In the genomic region with DNA sequence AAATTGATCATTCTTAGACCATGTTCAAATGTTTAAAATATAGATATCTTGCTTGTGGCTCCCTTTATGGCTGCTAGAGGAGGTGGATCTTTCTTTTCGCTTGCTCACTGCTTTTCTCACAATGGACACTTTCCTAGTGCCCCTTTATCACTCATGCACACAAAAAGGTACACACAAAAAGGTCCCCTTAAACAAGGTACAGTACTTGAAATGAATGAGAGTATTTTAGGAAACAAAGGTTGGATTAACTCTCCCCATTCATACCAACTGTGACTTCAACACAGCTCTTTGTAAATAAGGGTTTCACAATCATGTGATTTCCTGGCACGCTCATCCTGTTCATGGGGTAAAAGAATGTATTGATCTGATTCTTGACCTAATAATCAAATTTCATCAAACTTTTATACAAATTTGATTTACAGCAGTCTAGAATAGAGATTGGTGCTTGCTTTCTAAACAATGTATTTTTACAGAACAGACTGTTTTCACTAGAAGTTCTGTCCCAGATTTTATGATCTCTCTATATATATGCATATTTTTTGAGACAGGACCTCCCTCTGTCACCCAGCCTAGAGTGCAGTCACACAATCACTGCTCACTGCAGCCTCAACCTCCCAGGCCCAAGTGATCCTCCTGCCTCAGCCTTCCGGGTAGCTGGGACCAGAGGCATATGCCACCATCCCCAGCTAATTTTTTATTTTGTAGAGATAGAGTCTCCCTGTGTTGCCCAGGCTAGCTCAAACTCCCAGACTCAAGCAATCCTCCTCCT, we compare ENCODE assay signal across 1 cellular context.
TF ChIP-seq lines count a peak whose summit lies in the region.

No MANE protein-coding gene starts in this region.

TF ChIP-seq in HepG2, 621 proteins besides CTCF, POLR2A, EP300 and RAD21 (continued from another document and continues in another):
- TF ChIP-seq, protein P1, sequence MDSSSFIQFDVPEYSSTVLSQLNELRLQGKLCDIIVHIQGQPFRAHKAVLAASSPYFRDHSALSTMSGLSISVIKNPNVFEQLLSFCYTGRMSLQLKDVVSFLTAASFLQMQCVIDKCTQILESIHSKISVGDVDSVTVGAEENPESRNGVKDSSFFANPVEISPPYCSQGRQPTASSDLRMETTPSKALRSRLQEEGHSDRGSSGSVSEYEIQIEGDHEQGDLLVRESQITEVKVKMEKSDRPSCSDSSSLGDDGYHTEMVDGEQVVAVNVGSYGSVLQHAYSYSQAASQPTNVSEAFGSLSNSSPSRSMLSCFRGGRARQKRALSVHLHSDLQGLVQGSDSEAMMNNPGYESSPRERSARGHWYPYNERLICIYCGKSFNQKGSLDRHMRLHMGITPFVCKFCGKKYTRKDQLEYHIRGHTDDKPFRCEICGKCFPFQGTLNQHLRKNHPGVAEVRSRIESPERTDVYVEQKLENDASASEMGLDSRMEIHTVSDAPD (CRISPR knock-in tag; IDR thresholded peaks at IDR 0.05): 0 out of 2 replicates have a peak, but pooled peaks have one; percentile 11
- TF ChIP-seq TBX2 (CRISPR knock-in tag; IDR thresholded peaks at IDR 0.05; ENCODE audit: borderline replicate concordance): peak; percentile 70; the same call in 1 of the 2 replicates
- no peak for TF ChIP-seq TOE1 (CRISPR knock-in tag; IDR thresholded peaks at IDR 0.05)
- no peak for TF ChIP-seq KMT2A (CRISPR knock-in tag; IDR thresholded peaks at IDR 0.05)
- no peak for TF ChIP-seq CBX1 (IDR thresholded peaks at IDR 0.05; ENCODE audit: low read depth)
- no peak for TF ChIP-seq ZNF749 (CRISPR knock-in tag; IDR thresholded peaks at IDR 0.05; ENCODE audit: borderline replicate concordance)
- TF ChIP-seq U2AF2 (IDR thresholded peaks at IDR 0.05; ENCODE audit: low read depth, low read length): no peak
- TF ChIP-seq EHMT2 (IDR thresholded peaks at IDR 0.05; ENCODE audit: borderline replicate concordance, low read depth, low read length): no peak
- TF ChIP-seq ZFP62 (CRISPR knock-in tag; IDR thresholded peaks at IDR 0.05): no peak
- TF ChIP-seq, protein P2, sequence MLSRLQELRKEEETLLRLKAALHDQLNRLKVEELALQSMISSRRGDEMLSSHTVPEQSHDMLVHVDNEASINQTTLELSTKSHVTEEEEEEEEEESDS (CRISPR knock-in tag; IDR thresholded peaks at IDR 0.05; ENCODE audit: borderline replicate concordance): no peak
- no peak for TF ChIP-seq ZNF577 (CRISPR knock-in tag; IDR thresholded peaks at IDR 0.05; ENCODE audit: borderline replicate concordance, low read depth)
- TF ChIP-seq, protein P3, sequence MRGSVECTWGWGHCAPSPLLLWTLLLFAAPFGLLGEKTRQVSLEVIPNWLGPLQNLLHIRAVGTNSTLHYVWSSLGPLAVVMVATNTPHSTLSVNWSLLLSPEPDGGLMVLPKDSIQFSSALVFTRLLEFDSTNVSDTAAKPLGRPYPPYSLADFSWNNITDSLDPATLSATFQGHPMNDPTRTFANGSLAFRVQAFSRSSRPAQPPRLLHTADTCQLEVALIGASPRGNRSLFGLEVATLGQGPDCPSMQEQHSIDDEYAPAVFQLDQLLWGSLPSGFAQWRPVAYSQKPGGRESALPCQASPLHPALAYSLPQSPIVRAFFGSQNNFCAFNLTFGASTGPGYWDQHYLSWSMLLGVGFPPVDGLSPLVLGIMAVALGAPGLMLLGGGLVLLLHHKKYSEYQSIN (CRISPR knock-in tag; IDR thresholded peaks at IDR 0.05; ENCODE audit: borderline replicate concordance): no peak
- no peak for TF ChIP-seq ZBTB3 (CRISPR knock-in tag; IDR thresholded peaks at IDR 0.05; ENCODE audit: borderline replicate concordance, low read depth)
- peak; percentile 50; the same call in 1 of the 2 replicates for TF ChIP-seq TBX3 (IDR thresholded peaks at IDR 0.05; ENCODE audit: borderline replicate concordance)
- TF ChIP-seq NR2C2 (CRISPR knock-in tag; IDR thresholded peaks at IDR 0.05; ENCODE audit: borderline replicate concordance): no peak
- TF ChIP-seq ZNF256 (CRISPR knock-in tag; conservative IDR thresholded peaks at IDR 0.05): no peak
- TF ChIP-seq SNRNP70 (IDR thresholded peaks at IDR 0.05; ENCODE audit: low read depth, low read length): no peak
- TF ChIP-seq BRCA1 (CRISPR knock-in tag; IDR thresholded peaks at IDR 0.05): no peak
- TF ChIP-seq ZNF430 (CRISPR knock-in tag; IDR thresholded peaks at IDR 0.05): no peak
- TF ChIP-seq, protein P4, sequence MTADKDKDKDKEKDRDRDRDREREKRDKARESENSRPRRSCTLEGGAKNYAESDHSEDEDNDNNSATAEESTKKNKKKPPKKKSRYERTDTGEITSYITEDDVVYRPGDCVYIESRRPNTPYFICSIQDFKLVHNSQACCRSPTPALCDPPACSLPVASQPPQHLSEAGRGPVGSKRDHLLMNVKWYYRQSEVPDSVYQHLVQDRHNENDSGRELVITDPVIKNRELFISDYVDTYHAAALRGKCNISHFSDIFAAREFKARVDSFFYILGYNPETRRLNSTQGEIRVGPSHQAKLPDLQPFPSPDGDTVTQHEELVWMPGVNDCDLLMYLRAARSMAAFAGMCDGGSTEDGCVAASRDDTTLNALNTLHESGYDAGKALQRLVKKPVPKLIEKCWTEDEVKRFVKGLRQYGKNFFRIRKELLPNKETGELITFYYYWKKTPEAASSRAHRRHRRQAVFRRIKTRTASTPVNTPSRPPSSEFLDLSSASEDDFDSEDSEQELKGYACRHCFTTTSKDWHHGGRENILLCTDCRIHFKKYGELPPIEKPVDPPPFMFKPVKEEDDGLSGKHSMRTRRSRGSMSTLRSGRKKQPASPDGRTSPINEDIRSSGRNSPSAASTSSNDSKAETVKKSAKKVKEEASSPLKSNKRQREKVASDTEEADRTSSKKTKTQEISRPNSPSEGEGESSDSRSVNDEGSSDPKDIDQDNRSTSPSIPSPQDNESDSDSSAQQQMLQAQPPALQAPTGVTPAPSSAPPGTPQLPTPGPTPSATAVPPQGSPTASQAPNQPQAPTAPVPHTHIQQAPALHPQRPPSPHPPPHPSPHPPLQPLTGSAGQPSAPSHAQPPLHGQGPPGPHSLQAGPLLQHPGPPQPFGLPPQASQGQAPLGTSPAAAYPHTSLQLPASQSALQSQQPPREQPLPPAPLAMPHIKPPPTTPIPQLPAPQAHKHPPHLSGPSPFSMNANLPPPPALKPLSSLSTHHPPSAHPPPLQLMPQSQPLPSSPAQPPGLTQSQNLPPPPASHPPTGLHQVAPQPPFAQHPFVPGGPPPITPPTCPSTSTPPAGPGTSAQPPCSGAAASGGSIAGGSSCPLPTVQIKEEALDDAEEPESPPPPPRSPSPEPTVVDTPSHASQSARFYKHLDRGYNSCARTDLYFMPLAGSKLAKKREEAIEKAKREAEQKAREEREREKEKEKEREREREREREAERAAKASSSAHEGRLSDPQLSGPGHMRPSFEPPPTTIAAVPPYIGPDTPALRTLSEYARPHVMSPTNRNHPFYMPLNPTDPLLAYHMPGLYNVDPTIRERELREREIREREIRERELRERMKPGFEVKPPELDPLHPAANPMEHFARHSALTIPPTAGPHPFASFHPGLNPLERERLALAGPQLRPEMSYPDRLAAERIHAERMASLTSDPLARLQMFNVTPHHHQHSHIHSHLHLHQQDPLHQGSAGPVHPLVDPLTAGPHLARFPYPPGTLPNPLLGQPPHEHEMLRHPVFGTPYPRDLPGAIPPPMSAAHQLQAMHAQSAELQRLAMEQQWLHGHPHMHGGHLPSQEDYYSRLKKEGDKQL (CRISPR knock-in tag; IDR thresholded peaks at IDR 0.05; ENCODE audit: low read depth): peak; percentile 79
- no peak for TF ChIP-seq REL (CRISPR knock-in tag; conservative IDR thresholded peaks at IDR 0.05)
- peak; percentile 99 for TF ChIP-seq GATAD2A (CRISPR knock-in tag; IDR thresholded peaks at IDR 0.05)
- TF ChIP-seq KDM6A (CRISPR knock-in tag; IDR thresholded peaks at IDR 0.05; ENCODE audit: low read depth): peak; percentile 48; the same call in 1 of the 2 replicates
- TF ChIP-seq MIER2 (CRISPR knock-in tag; IDR thresholded peaks at IDR 0.05): no peak
- TF ChIP-seq KLF6 (CRISPR knock-in tag; IDR thresholded peaks at IDR 0.05): 0 out of 2 replicates have a peak, but pooled peaks have one; percentile 13
- TF ChIP-seq, protein P5, sequence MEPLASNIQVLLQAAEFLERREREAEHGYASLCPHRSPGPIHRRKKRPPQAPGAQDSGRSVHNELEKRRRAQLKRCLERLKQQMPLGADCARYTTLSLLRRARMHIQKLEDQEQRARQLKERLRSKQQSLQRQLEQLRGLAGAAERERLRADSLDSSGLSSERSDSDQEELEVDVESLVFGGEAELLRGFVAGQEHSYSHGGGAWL (CRISPR knock-in tag; IDR thresholded peaks at IDR 0.05): no peak
- peak; percentile 79 for TF ChIP-seq RARA (CRISPR knock-in tag; IDR thresholded peaks at IDR 0.05)
- no peak for TF ChIP-seq ZNF501 (CRISPR knock-in tag; IDR thresholded peaks at IDR 0.05)
- no peak for TF ChIP-seq CBFB (CRISPR knock-in tag; IDR thresholded peaks at IDR 0.05)
- TF ChIP-seq NBN (conservative IDR thresholded peaks at IDR 0.05): no peak
- peak; percentile 47; the same call in 1 of the 2 replicates for TF ChIP-seq ZNF670 (CRISPR knock-in tag; IDR thresholded peaks at IDR 0.05; ENCODE audit: borderline replicate concordance)
- TF ChIP-seq, protein P6, sequence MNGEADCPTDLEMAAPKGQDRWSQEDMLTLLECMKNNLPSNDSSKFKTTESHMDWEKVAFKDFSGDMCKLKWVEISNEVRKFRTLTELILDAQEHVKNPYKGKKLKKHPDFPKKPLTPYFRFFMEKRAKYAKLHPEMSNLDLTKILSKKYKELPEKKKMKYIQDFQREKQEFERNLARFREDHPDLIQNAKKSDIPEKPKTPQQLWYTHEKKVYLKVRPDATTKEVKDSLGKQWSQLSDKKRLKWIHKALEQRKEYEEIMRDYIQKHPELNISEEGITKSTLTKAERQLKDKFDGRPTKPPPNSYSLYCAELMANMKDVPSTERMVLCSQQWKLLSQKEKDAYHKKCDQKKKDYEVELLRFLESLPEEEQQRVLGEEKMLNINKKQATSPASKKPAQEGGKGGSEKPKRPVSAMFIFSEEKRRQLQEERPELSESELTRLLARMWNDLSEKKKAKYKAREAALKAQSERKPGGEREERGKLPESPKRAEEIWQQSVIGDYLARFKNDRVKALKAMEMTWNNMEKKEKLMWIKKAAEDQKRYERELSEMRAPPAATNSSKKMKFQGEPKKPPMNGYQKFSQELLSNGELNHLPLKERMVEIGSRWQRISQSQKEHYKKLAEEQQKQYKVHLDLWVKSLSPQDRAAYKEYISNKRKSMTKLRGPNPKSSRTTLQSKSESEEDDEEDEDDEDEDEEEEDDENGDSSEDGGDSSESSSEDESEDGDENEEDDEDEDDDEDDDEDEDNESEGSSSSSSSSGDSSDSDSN (CRISPR knock-in tag; IDR thresholded peaks at IDR 0.05): no peak
- TF ChIP-seq ZZZ3 (CRISPR knock-in tag; IDR thresholded peaks at IDR 0.05; ENCODE audit: borderline replicate concordance): no peak
- no peak for TF ChIP-seq ZNF629 (CRISPR knock-in tag; conservative IDR thresholded peaks at IDR 0.05)
- TF ChIP-seq, protein P7, sequence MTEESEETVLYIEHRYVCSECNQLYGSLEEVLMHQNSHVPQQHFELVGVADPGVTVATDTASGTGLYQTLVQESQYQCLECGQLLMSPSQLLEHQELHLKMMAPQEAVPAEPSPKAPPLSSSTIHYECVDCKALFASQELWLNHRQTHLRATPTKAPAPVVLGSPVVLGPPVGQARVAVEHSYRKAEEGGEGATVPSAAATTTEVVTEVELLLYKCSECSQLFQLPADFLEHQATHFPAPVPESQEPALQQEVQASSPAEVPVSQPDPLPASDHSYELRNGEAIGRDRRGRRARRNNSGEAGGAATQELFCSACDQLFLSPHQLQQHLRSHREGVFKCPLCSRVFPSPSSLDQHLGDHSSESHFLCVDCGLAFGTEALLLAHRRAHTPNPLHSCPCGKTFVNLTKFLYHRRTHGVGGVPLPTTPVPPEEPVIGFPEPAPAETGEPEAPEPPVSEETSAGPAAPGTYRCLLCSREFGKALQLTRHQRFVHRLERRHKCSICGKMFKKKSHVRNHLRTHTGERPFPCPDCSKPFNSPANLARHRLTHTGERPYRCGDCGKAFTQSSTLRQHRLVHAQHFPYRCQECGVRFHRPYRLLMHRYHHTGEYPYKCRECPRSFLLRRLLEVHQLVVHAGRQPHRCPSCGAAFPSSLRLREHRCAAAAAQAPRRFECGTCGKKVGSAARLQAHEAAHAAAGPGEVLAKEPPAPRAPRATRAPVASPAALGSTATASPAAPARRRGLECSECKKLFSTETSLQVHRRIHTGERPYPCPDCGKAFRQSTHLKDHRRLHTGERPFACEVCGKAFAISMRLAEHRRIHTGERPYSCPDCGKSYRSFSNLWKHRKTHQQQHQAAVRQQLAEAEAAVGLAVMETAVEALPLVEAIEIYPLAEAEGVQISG (CRISPR knock-in tag; IDR thresholded peaks at IDR 0.05): no peak
- no peak for TF ChIP-seq ZNF781 (CRISPR knock-in tag; IDR thresholded peaks at IDR 0.05; ENCODE audit: borderline replicate concordance, not compliant biosample characterization)
- no peak for TF ChIP-seq ZNF138 (CRISPR knock-in tag; IDR thresholded peaks at IDR 0.05; ENCODE audit: low read depth)
- TF ChIP-seq CEBPG (CRISPR knock-in tag; IDR thresholded peaks at IDR 0.05): peak; percentile 92
- no peak for TF ChIP-seq U2AF1 (optimal IDR thresholded peaks at IDR 0.05; ENCODE audit: low read depth, low read length)
- TF ChIP-seq, protein P8, sequence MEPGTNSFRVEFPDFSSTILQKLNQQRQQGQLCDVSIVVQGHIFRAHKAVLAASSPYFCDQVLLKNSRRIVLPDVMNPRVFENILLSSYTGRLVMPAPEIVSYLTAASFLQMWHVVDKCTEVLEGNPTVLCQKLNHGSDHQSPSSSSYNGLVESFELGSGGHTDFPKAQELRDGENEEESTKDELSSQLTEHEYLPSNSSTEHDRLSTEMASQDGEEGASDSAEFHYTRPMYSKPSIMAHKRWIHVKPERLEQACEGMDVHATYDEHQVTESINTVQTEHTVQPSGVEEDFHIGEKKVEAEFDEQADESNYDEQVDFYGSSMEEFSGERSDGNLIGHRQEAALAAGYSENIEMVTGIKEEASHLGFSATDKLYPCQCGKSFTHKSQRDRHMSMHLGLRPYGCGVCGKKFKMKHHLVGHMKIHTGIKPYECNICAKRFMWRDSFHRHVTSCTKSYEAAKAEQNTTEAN (CRISPR knock-in tag; conservative IDR thresholded peaks at IDR 0.05): peak; percentile 98
- TF ChIP-seq ZSCAN22 (CRISPR knock-in tag; IDR thresholded peaks at IDR 0.05): no peak
- peak; percentile 85 for TF ChIP-seq HDAC2 (CRISPR knock-in tag; IDR thresholded peaks at IDR 0.05)
- no peak for TF ChIP-seq MED8 (CRISPR knock-in tag; IDR thresholded peaks at IDR 0.05; ENCODE audit: insufficient replicate concordance)
- no peak for TF ChIP-seq CBX2 (IDR thresholded peaks at IDR 0.05; ENCODE audit: low read depth, low read length)
- TF ChIP-seq CBX2 (CRISPR knock-in tag; IDR thresholded peaks at IDR 0.05; ENCODE audit: low read depth): no peak
- TF ChIP-seq RBFOX2 (IDR thresholded peaks at IDR 0.05; ENCODE audit: low read depth, low read length): no peak
- no peak for TF ChIP-seq SIN3A (IDR thresholded peaks at IDR 0.05; ENCODE audit: borderline replicate concordance, low read depth, low read length)
